ENCODE assay signal across 9 cellular contexts in genomic region chr11:92225563-92226308, GRCh38.
A peak's percentile ranks its signal among the peaks of the same experiment; 100 is the strongest.
DNase-seq lines count a peak whose midpoint lies in the region; ATAC-seq and TF ChIP-seq lines count a peak whose summit lies in the region.
"Had no signal": no experiment of that assay in that cellular context is flagged by ENCODE, and none has a peak within 500 bp of the region (broad histone marks: within the 10 kb centered on the region; RNA-seq: fewer than 3 reads in every experiment).

No MANE protein-coding gene starts in this region.

- no peak for ATAC-seq in stimulated activated naive B cell treated with anti-CD40 and anti-IgM and Interleukin-4, amounts not matched to agents 10 μg/mL and 1 μg/mL and 100 μg/mL, for 72 hours (replicated peaks)
- no peak for ATAC-seq in GM19397 (IDR thresholded peaks at IDR 0.05; ENCODE audit: unreplicated experiment)
- ATAC-seq in HG03108 (IDR thresholded peaks at IDR 0.05; ENCODE audit: unreplicated experiment): no peak
- no peak for ATAC-seq in HG03095 (IDR thresholded peaks at IDR 0.05; ENCODE audit: unreplicated experiment)

- DNase-seq in HFF-Myc (ENCODE audit: extremely low read depth, low read depth) (no peak), WERI-Rb-1 (peak; percentile 45)
- no peak for DNase-seq in stimulated activated naive B cell treated with anti-CD40 and anti-IgM and Interleukin-4, amounts not matched to agents 10 μg/mL and 1 μg/mL and 100 μg/mL, for 72 hours
- DNase-seq in stimulated activated CD8-positive, alpha-beta memory T cell treated with anti-CD3 and anti-CD28 coated beads, Interleukin-4, amount 100 ng/mL, for 48 hours: no peak
- DNase-seq: activated T-cell treated with anti-CD3 and anti-CD28 coated beads for 4 hours had no signal

- no peaks in the 10 kb centered on the region for H3K36me3 Mint-ChIP-seq in stimulated activated naive B cell treated with anti-CD40 and anti-IgM and Interleukin-4, amounts not matched to agents 10 μg/mL and 1 μg/mL and 100 μg/mL, for 72 hours

- peak overlapping the region; percentile 63 to 67 for H3K4me3 Mint-ChIP-seq in stimulated activated naive B cell treated with anti-CD40 and anti-IgM and Interleukin-4, amounts not matched to agents 10 μg/mL and 1 μg/mL and 100 μg/mL, for 72 hours

- peak overlapping the region; percentile 88 for H3K27ac Mint-ChIP-seq in stimulated activated naive B cell treated with anti-CD40 and anti-IgM and Interleukin-4, amounts not matched to agents 10 μg/mL and 1 μg/mL and 100 μg/mL, for 72 hours

- H3K27me3 Mint-ChIP-seq in stimulated activated naive B cell treated with anti-CD40 and anti-IgM and Interleukin-4, amounts not matched to agents 10 μg/mL and 1 μg/mL and 100 μg/mL, for 72 hours: peaks cover 62 to 73% of the 10 kb centered on the region in 2 donors

- H3K4me3 ChIP-seq in HFF-Myc (replicated peaks; ENCODE audit: low read depth, low read length) (peak overlapping the region; percentile 22), WERI-Rb-1 (ENCODE audit: low read depth, low read length) (peak overlapping the region; percentile 59), iPS-18c (ENCODE audit: insufficient read depth, low read depth, low read length) (peak overlapping the region; percentile 86)

- H3K36me3 ChIP-seq in WERI-Rb-1: no peaks in the 10 kb centered on the region

- peaks cover 34% of the 10 kb centered on the region for H3K27me3 ChIP-seq in WERI-Rb-1 (ENCODE audit: insufficient read depth, low read depth, severe bottlenecking)

- peaks cover 0 to under 1% of the 10 kb centered on the region in 2 donors for H3K9me3 Mint-ChIP-seq in stimulated activated naive B cell treated with anti-CD40 and anti-IgM and Interleukin-4, amounts not matched to agents 10 μg/mL and 1 μg/mL and 100 μg/mL, for 72 hours

- peaks cover 5 to 12% of the 10 kb centered on the region in 2 donors for H3K4me1 Mint-ChIP-seq in stimulated activated naive B cell treated with anti-CD40 and anti-IgM and Interleukin-4, amounts not matched to agents 10 μg/mL and 1 μg/mL and 100 μg/mL, for 72 hours

- TF ChIP-seq CTCF in HFF-Myc (IDR thresholded peaks at IDR 0.05; ENCODE audit: low read depth, low read length, missing control alignments) (peak; percentile 5), WERI-Rb-1 (IDR thresholded peaks at IDR 0.05; ENCODE audit: low read depth, low read length) (peak; percentile 60)

- H3K9me3 ChIP-seq in WERI-Rb-1 (ENCODE audit: severe bottlenecking): no peaks in the 10 kb centered on the region
- no peaks in the 10 kb centered on the region for H3K9me3 ChIP-seq in iPS-18c (ENCODE audit: control insufficient read depth, insufficient read depth, low read length)

- no peak overlapping the region for H3K27ac ChIP-seq in WERI-Rb-1

Comparison
In these comparisons a context has a peak if more than half of its experiments do, and no peak if none do; other contexts are left out.
1. H3K4me3 ChIP-seq: peak in every context shown above with its lines; median percentile 86 in iPS-18c; 59 in WERI-Rb-1; 22 in HFF-Myc.